Comparison of ENCODE assay signal across 9 cellular contexts in genomic region chr5:7745882-7746735, GRCh38.
DNase-seq lines count a peak whose midpoint lies in the region; ATAC-seq, FAIRE-seq and TF ChIP-seq lines count a peak whose summit lies in the region.
"Had no signal": no experiment of that assay in that cellular context is flagged by ENCODE, and none has a peak within 500 bp of the region (broad histone marks: within the 10 kb centered on the region; RNA-seq: fewer than 3 reads in every experiment).

No MANE protein-coding gene starts in this region.

- ATAC-seq in HG02885 (IDR thresholded peaks at IDR 0.05; ENCODE audit: poor library complexity, unreplicated experiment) (peak; percentile 47), omental fat pad (ENCODE audit: low FRiP score) (no peak), GM21526 (IDR thresholded peaks at IDR 0.05; ENCODE audit: low FRiP score, unreplicated experiment) (no peak)
- ATAC-seq: stimulated activated effector memory CD8-positive, alpha-beta T cell treated with anti-CD3 and anti-CD28 coated beads, Interleukin-12 subunit alpha, Interleukin-12 subunit beta, amount 100 ng/mL, for 72 hours had no signal

- FAIRE-seq in D721Med (lab: Jason Lieb, UNC) = no peak

- DNase-seq in D721Med (ENCODE audit: insufficient read length, low spot score) (peak; percentile 53), NCI-H524 (lab: John Stamatoyannopoulos, UW) (peak; percentile 83 to 84), activated T-cell treated with anti-CD3 and anti-CD28 coated beads for 24 hours (ENCODE audit: low read depth) (peak; percentile 26), foreskin fibroblast (peak; percentile 21 to 73), omental fat pad (ENCODE audit: low spot score) (peak; percentile 72)
- no peak for DNase-seq in NK-92 treated with Interleukin-12 subunit alpha and Interleukin-12 subunit beta, amount 100 ng/mL, for 24 hours (lab: John Stamatoyannopoulos, UW)

- no peak overlapping the region for H3K4me3 ChIP-seq in foreskin fibroblast (ENCODE audit: low read depth in 1 of 2, low read length in 2 of 2)

- TF ChIP-seq CTCF in D721Med (IDR thresholded peaks at IDR 0.05; ENCODE audit: insufficient read depth, missing control alignments) = peak; percentile 84
- TF ChIP-seq CTCF in foreskin fibroblast (IDR thresholded peaks at IDR 0.05; ENCODE audit: low read depth, low read length) = peak; percentile 89
- TF ChIP-seq CTCF in omental fat pad (IDR thresholded peaks at IDR 0.05) = no peak

Comparison
In these comparisons a context has a peak if more than half of its experiments do, and no peak if none do; other contexts are left out.
1. CTCF ChIP-seq: peak in D721Med (single experiment) and foreskin fibroblast (single experiment); none in omental fat pad (0 of 3).